ENCODE assay signal across 14 cellular contexts in genomic region chr18:27713037-27713726, GRCh38.
DNase-seq lines count a peak whose midpoint lies in the region; ATAC-seq lines count a peak whose summit lies in the region.
"Had no signal": no experiment of that assay in that cellular context is flagged by ENCODE, and none has a peak within 500 bp of the region (broad histone marks: within the 10 kb centered on the region; RNA-seq: fewer than 3 reads in every experiment).

No MANE protein-coding gene starts in this region.

- 31% methylated on average over 2 of the region's 2 CpGs for WGBS in mesenchymal stem cell

- no peak overlapping the region for H3K4me2 ChIP-seq in mesenchymal stem cell (ENCODE audit: low read length, poor library complexity, severe bottlenecking)

- H2BK15ac ChIP-seq in mesenchymal stem cell (ENCODE audit: low read depth, poor library complexity, severe bottlenecking): no peak overlapping the region

- peaks cover 0 to 2% of the 10 kb centered on the region in 2 experiments for H3K27me3 ChIP-seq in mesenchymal stem cell (ENCODE audit: control insufficient read depth in 1 of 2, insufficient read depth in 1 of 2, low read length in 2 of 2)
- H3K27me3 ChIP-seq: gastroesophageal sphincter, upper lobe of right lung had no signal

- H2BK5ac ChIP-seq in mesenchymal stem cell (ENCODE audit: low read depth, low read length, poor library complexity, severe bottlenecking): peak overlapping the region; percentile 83

- no peaks in the 10 kb centered on the region for H3K36me3 Mint-ChIP-seq in activated CD4-positive, alpha-beta T cell treated with anti-CD3 and anti-CD28 coated beads, Interleukin-2, amount 10 ng/mL, durations not matched to agents 24 days and 14 days (ENCODE audit: low read depth)
- H3K36me3 Mint-ChIP-seq: activated naive CD8-positive, alpha-beta T cell treated with anti-CD3 and anti-CD28 coated beads, Interleukin-2, amount 10 ng/mL, durations not matched to agents 7 days and 5 days had no signal

- DNase-seq in DMS79 (lab: John Stamatoyannopoulos, UW): peak; percentile 62
- peak; percentile 67 for DNase-seq in NCI-H2029 (lab: John Stamatoyannopoulos, UW)
- DNase-seq in SK-N-DZ (ENCODE audit: low spot score): peak; percentile 29
- peak; percentile 34 for DNase-seq in mesenchymal stem cell
- no peak for DNase-seq in dermis blood vessel endothelial cell
- DNase-seq in activated CD4-positive, alpha-beta T cell treated with anti-CD3 and anti-CD28 coated beads, Interleukin-2, amount 10 ng/mL, durations not matched to agents 24 days and 14 days: no peak
- DNase-seq: activated naive CD8-positive, alpha-beta T cell treated with anti-CD3 and anti-CD28 coated beads, Interleukin-2, amount 10 ng/mL, durations not matched to agents 7 days and 5 days; KG1; upper lobe of right lung had no signal

- H3K4ac ChIP-seq in mesenchymal stem cell (ENCODE audit: low read depth in 1 of 2, low read length in 2 of 2): no peak overlapping the region

- no peak overlapping the region for H3K27ac Mint-ChIP-seq in activated CD4-positive, alpha-beta T cell treated with anti-CD3 and anti-CD28 coated beads, Interleukin-2, amount 10 ng/mL, durations not matched to agents 24 days and 14 days
- H3K27ac Mint-ChIP-seq: activated naive CD8-positive, alpha-beta T cell treated with anti-CD3 and anti-CD28 coated beads, Interleukin-2, amount 10 ng/mL, durations not matched to agents 7 days and 5 days; dendritic cell treated with granulocyte-macrophage colony-stimulating factor and Interleukin-4, amounts not matched to agents 40 ng/mL and 50 ng/mL, for 4 days had no signal

- no peak overlapping the region for H3K4me3 ChIP-seq in mesenchymal stem cell (ENCODE audit: insufficient read depth in 1 of 2, low read depth in 1 of 2, low read length in 2 of 2)
- H3K4me3 ChIP-seq: gastroesophageal sphincter, HAP-1, upper lobe of right lung had no signal

- H3K9me3 ChIP-seq in mesenchymal stem cell (ENCODE audit: control insufficient read depth, low read length): peaks cover 5% of the 10 kb centered on the region
- H3K9me3 ChIP-seq: HAP-1, upper lobe of right lung had no signal

- H3K27me3 Mint-ChIP-seq in activated CD4-positive, alpha-beta T cell treated with anti-CD3 and anti-CD28 coated beads, Interleukin-2, amount 10 ng/mL, durations not matched to agents 24 days and 14 days: no peaks in the 10 kb centered on the region
- H3K27me3 Mint-ChIP-seq: activated naive CD8-positive, alpha-beta T cell treated with anti-CD3 and anti-CD28 coated beads, Interleukin-2, amount 10 ng/mL, durations not matched to agents 7 days and 5 days; dendritic cell treated with granulocyte-macrophage colony-stimulating factor and Interleukin-4, amounts not matched to agents 40 ng/mL and 50 ng/mL, for 4 days had no signal

- H3K4me1 ChIP-seq in mesenchymal stem cell (ENCODE audit: control insufficient read depth, insufficient read depth, low read depth, low read length): peaks cover 1% of the 10 kb centered on the region
- H3K4me1 ChIP-seq: gastroesophageal sphincter, upper lobe of right lung had no signal

- H4K8ac ChIP-seq in mesenchymal stem cell (ENCODE audit: low read length): no peak overlapping the region

- intact Hi-C loops in activated CD4-positive, alpha-beta T cell treated with anti-CD3 and anti-CD28 coated beads, Interleukin-2, amount 10 ng/mL, durations not matched to agents 24 days and 14 days (cut with micrococcal nuclease): no loop called here

- H3K36me3 ChIP-seq in mesenchymal stem cell (ENCODE audit: control insufficient read depth in 1 of 2, insufficient read depth in 2 of 2, low read depth in 1 of 2, low read length in 2 of 2): no peaks in the 10 kb centered on the region
- H3K36me3 ChIP-seq: gastroesophageal sphincter, HAP-1, upper lobe of right lung had no signal

- no peaks in the 10 kb centered on the region for H3K9me3 Mint-ChIP-seq in activated CD4-positive, alpha-beta T cell treated with anti-CD3 and anti-CD28 coated beads, Interleukin-2, amount 10 ng/mL, durations not matched to agents 24 days and 14 days

- H2AK5ac ChIP-seq in mesenchymal stem cell (ENCODE audit: low read length, severe bottlenecking): no peak overlapping the region

- H3K79me1 ChIP-seq in mesenchymal stem cell (replicated peaks; ENCODE audit: low read length, poor library complexity, severe bottlenecking): no peaks in the 10 kb centered on the region

- ATAC-seq in HG03196 (IDR thresholded peaks at IDR 0.05; ENCODE audit: unreplicated experiment) (no peak), GM18868 (IDR thresholded peaks at IDR 0.05; ENCODE audit: unreplicated experiment) (no peak)
- ATAC-seq: gastroesophageal sphincter, upper lobe of right lung had no signal

- H3K4me3 Mint-ChIP-seq in activated CD4-positive, alpha-beta T cell treated with anti-CD3 and anti-CD28 coated beads, Interleukin-2, amount 10 ng/mL, durations not matched to agents 24 days and 14 days: no peak overlapping the region
- H3K4me3 Mint-ChIP-seq: activated naive CD8-positive, alpha-beta T cell treated with anti-CD3 and anti-CD28 coated beads, Interleukin-2, amount 10 ng/mL, durations not matched to agents 7 days and 5 days; dendritic cell treated with granulocyte-macrophage colony-stimulating factor and Interleukin-4, amounts not matched to agents 40 ng/mL and 50 ng/mL, for 4 days had no signal

- no peak overlapping the region for H2BK12ac ChIP-seq in mesenchymal stem cell (ENCODE audit: low read length in 2 of 2)

- H3K18ac ChIP-seq in mesenchymal stem cell (ENCODE audit: low read depth in 1 of 2, low read length in 2 of 2): no peak overlapping the region

- no peak overlapping the region for H2AFZ ChIP-seq in mesenchymal stem cell (ENCODE audit: low read depth, low read length)

- H3K14ac ChIP-seq in mesenchymal stem cell (ENCODE audit: low read length in 2 of 2): no peak overlapping the region

- no peak overlapping the region for H3K9ac ChIP-seq in mesenchymal stem cell (ENCODE audit: low read length)

- no peak overlapping the region for H4K91ac ChIP-seq in mesenchymal stem cell (ENCODE audit: low read length)

- no peak overlapping the region for H3K23ac ChIP-seq in mesenchymal stem cell (ENCODE audit: low read length in 2 of 2)

- H2BK120ac ChIP-seq in mesenchymal stem cell (ENCODE audit: low read depth, low read length): no peak overlapping the region

- H3K27ac ChIP-seq in mesenchymal stem cell (ENCODE audit: low read length, poor library complexity, severe bottlenecking): peak overlapping the region; percentile 64
- H3K27ac ChIP-seq: gastroesophageal sphincter, upper lobe of right lung had no signal

- no peaks in the 10 kb centered on the region for H3K4me1 Mint-ChIP-seq in activated CD4-positive, alpha-beta T cell treated with anti-CD3 and anti-CD28 coated beads, Interleukin-2, amount 10 ng/mL, durations not matched to agents 24 days and 14 days
- H3K4me1 Mint-ChIP-seq: activated naive CD8-positive, alpha-beta T cell treated with anti-CD3 and anti-CD28 coated beads, Interleukin-2, amount 10 ng/mL, durations not matched to agents 7 days and 5 days had no signal

Comparison
In these comparisons a context has a peak if more than half of its experiments do, and no peak if none do; other contexts are left out.
1. DNase-seq: peak in DMS79 (single experiment), NCI-H2029 (single experiment), SK-N-DZ (single experiment) and mesenchymal stem cell (single experiment); none in dermis blood vessel endothelial cell (single experiment) and activated CD4-positive, alpha-beta T cell treated with anti-CD3 and anti-CD28 coated beads, Interleukin-2, amount 10 ng/mL, durations not matched to agents 24 days and 14 days (single experiment).